32 cellular contexts compared by ENCODE assay signal in genomic region chrX:37659047-37659446, GRCh38.
"Had no signal": no experiment of that assay in that cellular context is flagged by ENCODE, and none has a peak within 500 bp of the region (broad histone marks: within the 10 kb centered on the region; RNA-seq: fewer than 3 reads in every experiment).

No MANE protein-coding gene starts in this region.

- DNase-seq: Karpas-422, Kasumi-1, MG63, MM.1S, MV-4-11, NCI-H1092, NCI-H1092 treated with DMSO at 0.1 percent for 48 hours, NCI-H1105, NCI-H1105 treated with DMSO at 0.1 percent for 48 hours, NCI-H1417, NCI-H1417 treated with DMSO at 0.1 percent for 48 hours, NCI-H1436, NCI-H1436 treated with DMSO at 0.1 percent for 48 hours, NCI-H146, NCI-H1694, NCI-H1694 treated with DMSO at 0.1 percent for 48 hours, NCI-H187, NCI-H187 treated with DMSO at 0.1 percent for 48 hours, NCI-H1930, NCI-H2029, NCI-H2029 treated with DMSO at 0.1 percent for 48 hours, NCI-H2081, NCI-H2081 treated with DMSO at 0.1 percent for 48 hours, NCI-H2107, NCI-H2171, NCI-H2171 treated with DMSO at 0.1 percent for 48 hours, NCI-H2227 treated with DMSO at 0.1 percent for 48 hours, NCI-H226, NCI-H345, NCI-H510A, NCI-H510A treated with DMSO at 0.1 percent for 48 hours, NCI-H524 had no signal

- H3K36me3 ChIP-seq: MG63 had no signal

- H3K4me3 ChIP-seq: MG63 had no signal

- H3K9me3 ChIP-seq: MG63 had no signal

- H3K27me3 ChIP-seq: MG63 had no signal
